In the genomic region with DNA sequence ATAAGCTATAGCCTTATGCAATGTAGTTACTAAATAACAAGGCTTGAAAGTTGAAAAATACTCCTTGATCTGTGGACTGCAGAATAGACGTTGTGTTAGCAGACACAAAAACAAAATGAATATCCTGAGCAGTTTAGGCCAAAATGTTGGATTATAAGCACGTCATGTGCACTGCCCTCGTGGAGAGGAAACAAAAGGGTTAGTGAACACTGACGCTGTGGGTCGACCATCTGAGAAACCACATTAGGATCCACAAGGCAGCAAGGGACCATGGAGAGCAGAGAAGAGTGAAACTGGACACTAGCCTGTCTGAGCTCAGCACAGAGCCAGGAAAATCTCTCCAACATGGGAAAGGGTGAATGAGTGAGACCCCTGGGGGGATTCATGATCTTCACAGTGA, we compare ENCODE assay signal across 7 cellular contexts.
"Had no signal": no experiment of that assay in that cellular context is flagged by ENCODE, and none has a peak within 500 bp of the region (broad histone marks: within the 10 kb centered on the region; RNA-seq: fewer than 3 reads in every experiment).

No MANE protein-coding gene starts in this region.

- H3K27ac ChIP-seq: HL-60, KMS-11 had no signal

- H3K4me2 ChIP-seq: KMS-11 had no signal

- DNase-seq: IMR-90, KBM-7, KG1 had no signal

- ATAC-seq: HepG2, K562 had no signal

- H3K9ac ChIP-seq: KMS-11 had no signal

- H3K4me3 ChIP-seq: K562 had no signal
